ENCODE assay signal across 16 cellular contexts in genomic region chr1:8118031-8118451, GRCh38.
DNase-seq lines count a peak whose midpoint lies in the region; ATAC-seq, FAIRE-seq and TF ChIP-seq lines count a peak whose summit lies in the region.
"Had no signal": no experiment of that assay in that cellular context is flagged by ENCODE, and none has a peak within 500 bp of the region (broad histone marks: within the 10 kb centered on the region; RNA-seq: fewer than 3 reads in every experiment).

No MANE protein-coding gene starts in this region.

- no peaks in the 10 kb centered on the region; a peak in 1 of 7 replicates for H3K36me3 Mint-ChIP-seq in H9 (ENCODE audit: insufficient read depth in 1 of 3, low read depth in 3 of 3)
- H3K36me3 Mint-ChIP-seq in astrocyte (ENCODE audit: low read depth, unreplicated experiment) = no peaks in the 10 kb centered on the region
- no peaks in the 10 kb centered on the region for H3K36me3 Mint-ChIP-seq in activated T-cell treated with anti-CD3 and anti-CD28 coated beads, Interleukin-2, amount 50 U/mL, for 72 hours (ENCODE audit: insufficient read depth in 2 of 2)

- H3K4me1 Mint-ChIP-seq in H9 (peaks cover 33 to 35% of the 10 kb centered on the region in 2 experiments), astrocyte (ENCODE audit: low read depth, unreplicated experiment) (peaks cover 35% of the 10 kb centered on the region)
- peaks cover 20% of the 10 kb centered on the region for H3K4me1 Mint-ChIP-seq in activated T-cell treated with anti-CD3 and anti-CD28 coated beads, Interleukin-2, amount 50 U/mL, for 72 hours (ENCODE audit: low read depth)

- H3T11ph ChIP-seq in H9 (ENCODE audit: low read length) = no peak overlapping the region

- no peaks in the 10 kb centered on the region for H3K9me3 ChIP-seq in H9 (ENCODE audit: control insufficient read depth, low read depth, low read length)
- no peaks in the 10 kb centered on the region for H3K9me3 ChIP-seq in astrocyte (ENCODE audit: insufficient read depth, low read depth, low read length)
- H3K9me3 ChIP-seq in lung (ENCODE audit: control insufficient read depth in 2 of 2, insufficient read depth in 1 of 2, low read length in 1 of 2) = no peaks in the 10 kb centered on the region
- H3K9me3 ChIP-seq in suprapubic skin = no peaks in the 10 kb centered on the region

- no peak for FAIRE-seq in astrocyte (lab: Jason Lieb, UNC)
- FAIRE-seq: colon, small intestine had no signal

- H4K20me1 ChIP-seq in H9 (ENCODE audit: control insufficient read depth, insufficient read depth, insufficient read length) (no peaks in the 10 kb centered on the region), astrocyte (ENCODE audit: insufficient read depth, low read length) (no peaks in the 10 kb centered on the region)

- no peak overlapping the region for H4K8ac ChIP-seq in H9 (replicated peaks; ENCODE audit: insufficient read length, low read depth, low read length)

- no peak overlapping the region; a peak in 1 of 5 replicates for H3K4me3 Mint-ChIP-seq in H9
- H3K4me3 Mint-ChIP-seq in astrocyte (ENCODE audit: unreplicated experiment) = no peak overlapping the region
- no peak overlapping the region for H3K4me3 Mint-ChIP-seq in activated T-cell treated with anti-CD3 and anti-CD28 coated beads, Interleukin-2, amount 50 U/mL, for 72 hours

- H3K36me3 ChIP-seq in astrocyte (ENCODE audit: insufficient read depth, low read length) (no peaks in the 10 kb centered on the region), lung (ENCODE audit: control insufficient read depth in 2 of 2, insufficient read depth in 2 of 2, low read length in 2 of 2) (no peaks in the 10 kb centered on the region), suprapubic skin (no peaks in the 10 kb centered on the region)

- no peak overlapping the region for H2BK5ac ChIP-seq in H9 (ENCODE audit: insufficient read length, low read length)

- no peak overlapping the region for H2BK12ac ChIP-seq in H9 (ENCODE audit: insufficient read length, low read depth, low read length)

- no peak overlapping the region for H3K4me3 ChIP-seq in astrocyte (ENCODE audit: insufficient read depth, low read depth, low read length)
- no peak overlapping the region for H3K4me3 ChIP-seq in lung
- no peak overlapping the region for H3K4me3 ChIP-seq in suprapubic skin

- H3K9me3 Mint-ChIP-seq in H9 (no peaks in the 10 kb centered on the region; a peak in 1 of 5 replicates), astrocyte (ENCODE audit: unreplicated experiment) (no peaks in the 10 kb centered on the region)
- no peaks in the 10 kb centered on the region for H3K9me3 Mint-ChIP-seq in activated T-cell treated with anti-CD3 and anti-CD28 coated beads, Interleukin-2, amount 50 U/mL, for 72 hours

- H3K23ac ChIP-seq in H9 (ENCODE audit: insufficient read length, low read depth, low read length) = no peak overlapping the region

- no peak overlapping the region for H3K56ac ChIP-seq in H9 (ENCODE audit: insufficient read length, low read depth, low read length)

- H4K91ac ChIP-seq in H9 (ENCODE audit: insufficient read length, low read depth, low read length) = no peak overlapping the region

- no peak for ATAC-seq in lung (ENCODE audit: insufficient read depth, low FRiP score)
- ATAC-seq in GM19455 (IDR thresholded peaks at IDR 0.05; ENCODE audit: unreplicated experiment) = no peak
- ATAC-seq in activated T-cell treated with anti-CD3 and anti-CD28 coated beads, Interleukin-2, amount 50 U/mL, for 72 hours (replicated peaks in 1 of 2) = no peak

- H3K27me3 ChIP-seq in H9 (ENCODE audit: insufficient read depth, low read length) (no peaks in the 10 kb centered on the region), astrocyte (ENCODE audit: insufficient read depth, low read length) (no peaks in the 10 kb centered on the region), lung (ENCODE audit: control insufficient read depth, insufficient read depth) (no peaks in the 10 kb centered on the region), suprapubic skin (no peaks in the 10 kb centered on the region)

- H2BK120ac ChIP-seq in H9 (ENCODE audit: low read depth, low read length, poor library complexity, severe bottlenecking) = no peak overlapping the region

- H3K27me3 Mint-ChIP-seq in H9 (ENCODE audit: low read depth) (no peaks in the 10 kb centered on the region; the same call in 1 of the 2 replicates), astrocyte (ENCODE audit: low read depth, unreplicated experiment) (no peaks in the 10 kb centered on the region)
- H3K27me3 Mint-ChIP-seq in activated T-cell treated with anti-CD3 and anti-CD28 coated beads, Interleukin-2, amount 50 U/mL, for 72 hours (ENCODE audit: low read depth) = peaks cover 29% of the 10 kb centered on the region

- H3K4me2 ChIP-seq in H9 (ENCODE audit: insufficient read depth, insufficient read length, low read length) = no peak overlapping the region
- peak overlapping the region; percentile 10 for H3K4me2 ChIP-seq in astrocyte (ENCODE audit: low read length)
- H3K4me2 ChIP-seq: KMS-11 had no signal

- no peak for TF ChIP-seq POLR2A in suprapubic skin (IDR thresholded peaks at IDR 0.05)

- no peaks in the 10 kb centered on the region for H3K79me2 ChIP-seq in H9 (ENCODE audit: insufficient read depth, low read length)
- H3K79me2 ChIP-seq in astrocyte (ENCODE audit: insufficient read depth, low read length) = no peaks in the 10 kb centered on the region

- H3K79me1 ChIP-seq in H9 (ENCODE audit: insufficient read depth, low read depth, low read length, poor library complexity, severe bottlenecking) = no peaks in the 10 kb centered on the region

- H3K14ac ChIP-seq in H9 (ENCODE audit: insufficient read depth, low read length) = peak overlapping the region; percentile 78; the same call in 1 of the 2 replicates

- H3K9ac ChIP-seq in H9 (ENCODE audit: extremely low read depth, insufficient read length, low read length) = no peak overlapping the region
- H3K9ac ChIP-seq in astrocyte (ENCODE audit: low read length) = no peak overlapping the region
- H3K9ac ChIP-seq: KMS-11 had no signal

- no peak overlapping the region for H3K18ac ChIP-seq in H9 (ENCODE audit: insufficient read length, low read depth, low read length)

- TF ChIP-seq CTCF in H9 (conservative IDR thresholded peaks at IDR 0.05) (no peak), astrocyte (IDR thresholded peaks at IDR 0.05; ENCODE audit: insufficient read depth, low read depth, low read length) (no peak), lung (IDR thresholded peaks at IDR 0.05; ENCODE audit: control extremely low read depth, extremely low read depth) (no peak), suprapubic skin (IDR thresholded peaks at IDR 0.05) (no peak)

- H3K23me2 ChIP-seq in H9 (ENCODE audit: insufficient read length, low read depth, low read length, poor library complexity, severe bottlenecking) = no peaks in the 10 kb centered on the region

- no peak overlapping the region for H3K27ac ChIP-seq in H9 (ENCODE audit: insufficient read length, low read depth, low read length)
- H3K27ac ChIP-seq in astrocyte (ENCODE audit: low read depth, low read length) = peak overlapping the region; percentile 43
- H3K27ac ChIP-seq in lung (ENCODE audit: low read depth in 1 of 2, low read length in 1 of 2) = peak overlapping the region; percentile 7 to 74
- H3K27ac ChIP-seq in suprapubic skin = peak overlapping the region; percentile 52
- H3K27ac ChIP-seq: KMS-11 had no signal

- H4K5ac ChIP-seq in H9 (ENCODE audit: insufficient read length, low read depth, low read length) = no peak overlapping the region

- WGBS in H9 (ENCODE audit: extremely low coverage, insufficient read length, low lambda C conversion rate) = no CpG with 5 or more reads among the region's 7 CpGs
- WGBS in lung, 2 donors = 90 to 91% methylated on average over 7 of the region's 7 CpGs
- 93% methylated on average over 7 of the region's 7 CpGs for WGBS in suprapubic skin

- H3K4me1 ChIP-seq in H9 (ENCODE audit: insufficient read depth, low read length) (peaks cover 3% of the 10 kb centered on the region; the same call in 1 of the 2 replicates), astrocyte (ENCODE audit: insufficient read depth, low read length) (peaks cover 50% of the 10 kb centered on the region), lung (ENCODE audit: control insufficient read depth in 2 of 2, insufficient read depth in 2 of 2, low read length in 2 of 2) (peaks cover 0 to 17% of the 10 kb centered on the region in 2 donors), suprapubic skin (peaks cover 45% of the 10 kb centered on the region)

- H2AK5ac ChIP-seq in H9 (ENCODE audit: insufficient read length, low read length) = no peak overlapping the region

- H3K4ac ChIP-seq in H9 (ENCODE audit: low read depth, low read length) = no peak overlapping the region

- no peak for DNase-seq in H9
- DNase-seq in astrocyte (ENCODE audit: low read depth) = peak; percentile 66
- DNase-seq in lung (ENCODE audit: low spot score) = no peak
- no peak for DNase-seq in suprapubic skin (ENCODE audit: low spot score in 2 of 2)
- DNase-seq in NCI-H1092 (lab: John Stamatoyannopoulos, UW) = no peak
- DNase-seq in activated T-cell treated with anti-CD3 and anti-CD28 coated beads, Interleukin-2, amount 50 U/mL, for 72 hours = no peak
- no peak for DNase-seq in NCI-H226
- DNase-seq: activated CD4-positive, alpha-beta T cell treated with anti-CD3 and anti-CD28 coated beads, Interleukin-2, amount 50 U/mL, for 48 hours; activated gamma-delta T cell treated with Interleukin-2 at 50 U/mL for 16 hours; GOT3; NCI-H2081 treated with DMSO at 0.1 percent for 48 hours; small intestine; T-helper 2 cell had no signal

- no peak for TF ChIP-seq EP300 in suprapubic skin (IDR thresholded peaks at IDR 0.05)

- H3K27ac Mint-ChIP-seq in H9 (peak overlapping the region; percentile 22 to 91 (median 90); a peak in 5 of 7 replicates), astrocyte (ENCODE audit: unreplicated experiment) (peak overlapping the region; percentile 99)
- no peak overlapping the region for H3K27ac Mint-ChIP-seq in activated T-cell treated with anti-CD3 and anti-CD28 coated beads, Interleukin-2, amount 50 U/mL, for 72 hours

- H2AFZ ChIP-seq in H9 (ENCODE audit: low read length) (no peak overlapping the region), astrocyte (ENCODE audit: low read depth, low read length) (peak overlapping the region; percentile 34)

- no peak overlapping the region for H2BK15ac ChIP-seq in H9 (ENCODE audit: low read depth, low read length)

- no peak overlapping the region for H2BK20ac ChIP-seq in H9 (ENCODE audit: low read depth, low read length, poor library complexity, severe bottlenecking)
